Comparison of ENCODE assay signal across 16 cellular contexts in the genomic region with DNA sequence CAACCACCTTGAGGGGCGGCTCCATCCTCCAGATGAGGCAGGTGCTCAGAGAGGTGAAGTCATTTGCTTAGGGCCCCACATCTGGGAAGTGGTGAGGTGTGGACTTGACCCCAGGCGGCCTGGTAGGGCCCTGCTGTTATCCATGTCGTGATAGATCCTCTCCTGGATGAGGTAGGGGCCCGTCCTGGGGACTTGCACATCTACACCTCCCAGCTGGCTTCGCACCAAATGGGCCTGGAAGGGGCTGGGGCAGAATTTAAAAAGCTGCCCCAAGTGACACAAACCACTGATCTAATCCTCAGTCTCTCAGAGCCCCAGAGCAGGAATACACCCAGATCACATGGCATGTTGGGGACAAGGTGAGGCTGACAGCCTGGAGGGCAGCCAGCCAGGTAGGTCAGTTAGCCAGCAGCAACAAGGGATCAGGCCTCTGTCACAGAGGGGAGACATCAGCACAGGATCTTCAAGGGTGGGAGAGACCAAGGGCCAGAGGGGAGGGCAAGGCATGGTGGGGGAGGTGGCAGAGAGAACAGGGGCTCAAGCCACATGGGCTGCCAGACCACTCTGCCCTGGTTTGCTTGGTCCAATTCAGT. TPM values are rescaled to one million over a fixed set of nuclear protein-coding genes. Genes with fewer than 3 reads are reported as not detected.
A peak's percentile ranks its signal among the peaks of the same experiment; 100 is the strongest.
DNase-seq lines count a peak whose midpoint lies in the region; ATAC-seq and TF ChIP-seq lines count a peak whose summit lies in the region.
"Had no signal": no experiment of that assay in that cellular context is flagged by ENCODE, and none has a peak within 500 bp of the region (broad histone marks: within the 10 kb centered on the region; RNA-seq: fewer than 3 reads in every experiment).

No MANE protein-coding gene starts in this region.

- DNase-seq in T-helper 2 cell treated with Interferon-gamma antibody and Interleukin-4, amounts not matched to agents 5 μg/mL and 100 μg/mL, for 36 hours (ENCODE audit: low spot score): no peak
- DNase-seq in T-helper 2 cell (no peak), WERI-Rb-1 (no peak), posterior vena cava (ENCODE audit: low spot score) (peak; percentile 76), KG1 (lab: John Stamatoyannopoulos, UW) (no peak)
- DNase-seq: activated gamma-delta T cell; C1 segment of cervical spinal cord; naive thymus-derived CD4-positive, alpha-beta T cell; NCI-H1436; Peyer's patch; tibial artery had no signal

- TF ChIP-seq CTCF in WERI-Rb-1 (IDR thresholded peaks at IDR 0.05; ENCODE audit: low read depth, low read length): no peak

- H3K27ac ChIP-seq in WERI-Rb-1: peak overlapping the region; percentile 83
- H3K27ac ChIP-seq: 22Rv1, epithelial cell of prostate, Peyer's patch, tibial artery had no signal

- H3K9me3 ChIP-seq in WERI-Rb-1 (ENCODE audit: severe bottlenecking): no peaks in the 10 kb centered on the region
- no peaks in the 10 kb centered on the region for H3K9me3 ChIP-seq in iPS-15b (ENCODE audit: control insufficient read depth, insufficient read depth, low read length)
- H3K9me3 ChIP-seq: Peyer's patch, tibial artery had no signal

- peak overlapping the region; percentile 65 for H3K9ac ChIP-seq in iPS-15b (ENCODE audit: low read depth, low read length)

- H3K4me3 ChIP-seq in WERI-Rb-1 (ENCODE audit: low read depth, low read length): no peak overlapping the region
- H3K4me3 ChIP-seq in iPS-15b (ENCODE audit: low read depth, low read length): no peak overlapping the region
- H3K4me3 ChIP-seq: Peyer's patch, tibial artery had no signal

- H3K4me1 ChIP-seq in iPS-15b (ENCODE audit: control insufficient read depth, insufficient read depth, low read length): no peaks in the 10 kb centered on the region
- H3K4me1 ChIP-seq: Peyer's patch had no signal

- peaks cover 21% of the 10 kb centered on the region for H3K36me3 Mint-ChIP-seq in T-helper 2 cell treated with Interferon-gamma antibody and Interleukin-4, amounts not matched to agents 5 μg/mL and 100 μg/mL, for 36 hours (ENCODE audit: low read depth)

- H3K27me3 ChIP-seq in WERI-Rb-1 (ENCODE audit: insufficient read depth, low read depth, severe bottlenecking) (no peaks in the 10 kb centered on the region), iPS-15b (ENCODE audit: control insufficient read depth, insufficient read depth, low read length) (no peaks in the 10 kb centered on the region)
- H3K27me3 ChIP-seq: Peyer's patch, tibial artery had no signal

- H3K27me3 Mint-ChIP-seq in T-helper 2 cell treated with Interferon-gamma antibody and Interleukin-4, amounts not matched to agents 5 μg/mL and 100 μg/mL, for 36 hours (ENCODE audit: low read depth): no peaks in the 10 kb centered on the region
- H3K27me3 Mint-ChIP-seq: naive thymus-derived CD4-positive, alpha-beta T cell had no signal

- intact Hi-C loops in posterior vena cava (cut with DNase I): no loop called here

- H3K27ac Mint-ChIP-seq in T-helper 2 cell treated with Interferon-gamma antibody and Interleukin-4, amounts not matched to agents 5 μg/mL and 100 μg/mL, for 36 hours: peak overlapping the region; percentile 49

- H3K4me1 Mint-ChIP-seq in T-helper 2 cell treated with Interferon-gamma antibody and Interleukin-4, amounts not matched to agents 5 μg/mL and 100 μg/mL, for 36 hours (ENCODE audit: low read depth): peaks cover 7% of the 10 kb centered on the region

- no peak for ATAC-seq in HG03108 (IDR thresholded peaks at IDR 0.05; ENCODE audit: unreplicated experiment)
- no peak for ATAC-seq in GM19455 (IDR thresholded peaks at IDR 0.05; ENCODE audit: unreplicated experiment)
- ATAC-seq: naive thymus-derived CD4-positive, alpha-beta T cell had no signal

- H3K9me3 Mint-ChIP-seq in T-helper 2 cell treated with Interferon-gamma antibody and Interleukin-4, amounts not matched to agents 5 μg/mL and 100 μg/mL, for 36 hours: no peaks in the 10 kb centered on the region
- H3K9me3 Mint-ChIP-seq: naive thymus-derived CD4-positive, alpha-beta T cell had no signal

- H3K36me3 ChIP-seq in WERI-Rb-1 (peaks cover 85% of the 10 kb centered on the region), iPS-15b (ENCODE audit: control insufficient read depth, insufficient read depth, low read length) (peaks cover 36% of the 10 kb centered on the region)
- H3K36me3 ChIP-seq: Peyer's patch, tibial artery had no signal

- no peak overlapping the region for H3K4me3 Mint-ChIP-seq in T-helper 2 cell treated with Interferon-gamma antibody and Interleukin-4, amounts not matched to agents 5 μg/mL and 100 μg/mL, for 36 hours
- H3K4me3 Mint-ChIP-seq: naive thymus-derived CD4-positive, alpha-beta T cell had no signal

RNA-seq across cellular contexts. Expression of a gene that starts 12.3 kb away (rescaled TPM):
- total RNA-seq in posterior vena cava: 1 to 10 TPM; 5.7 to 7.2 TPM
